12 cellular contexts compared by ENCODE assay signal in the genomic region with DNA sequence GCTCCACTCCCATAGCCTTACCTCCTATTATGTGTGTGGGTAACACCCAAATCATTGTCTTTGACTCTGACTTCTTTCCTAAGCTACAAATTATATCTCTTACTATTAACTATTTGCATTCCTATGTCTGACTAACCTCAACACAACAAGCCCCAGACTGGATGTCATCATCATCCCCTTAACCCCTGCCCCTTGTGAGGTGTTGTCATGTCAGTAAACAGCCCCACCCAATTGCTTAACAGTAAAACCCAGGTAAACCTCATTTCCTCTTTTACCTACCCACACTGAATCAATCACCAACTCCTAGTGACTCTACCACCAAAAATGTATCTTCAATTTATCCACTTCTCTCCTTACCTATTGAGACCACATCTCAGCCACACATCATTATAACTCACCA. TPM values are rescaled to one million over a fixed set of nuclear protein-coding genes. Genes with fewer than 3 reads are reported as not detected.
A peak's percentile ranks its signal among the peaks of the same experiment; 100 is the strongest.
DNase-seq lines count a peak whose midpoint lies in the region; ATAC-seq and TF ChIP-seq lines count a peak whose summit lies in the region.
"Had no signal": no experiment of that assay in that cellular context is flagged by ENCODE, and none has a peak within 500 bp of the region (broad histone marks: within the 10 kb centered on the region; RNA-seq: fewer than 3 reads in every experiment).

No MANE protein-coding gene starts in this region.

- H4K20me1 ChIP-seq in PC-3 (ENCODE audit: low read length), result 0 out of 2 replicates have a peak, but pooled peaks cover 5% of the 10 kb centered on the region

- H3K36me3 Mint-ChIP-seq in activated CD4-positive, alpha-beta memory T cell treated with anti-CD3 and anti-CD28 coated beads, Interleukin-2, amount 10 ng/mL, durations not matched to agents 7 days and 5 days (ENCODE audit: low read depth), result peaks cover 21% of the 10 kb centered on the region
- peaks cover 11% of the 10 kb centered on the region for H3K36me3 Mint-ChIP-seq in activated CD4-positive, alpha-beta memory T cell treated with anti-CD3 and anti-CD28 coated beads for 36 hours
- H3K36me3 Mint-ChIP-seq in osteocyte (ENCODE audit: unreplicated experiment), result peaks cover 13% of the 10 kb centered on the region

- peak; percentile 44 for ATAC-seq in PC-3

- peak overlapping the region; percentile 96 for H3K4me3 ChIP-seq in PC-3 (ENCODE audit: low read length)
- H3K4me3 ChIP-seq in epithelial cell of proximal tubule (ENCODE audit: low read depth, low read length), result no peak overlapping the region
- no peak overlapping the region for H3K4me3 ChIP-seq in right atrium auricular region
- no peak overlapping the region for H3K4me3 ChIP-seq in colonic mucosa
- H3K4me3 ChIP-seq: prostate gland had no signal

- BruUV-seq in PC-3 (replicated peaks; lab: Mats Ljungman, UMichigan), result no TSS peak

- H3K4me1 ChIP-seq in PC-3 (ENCODE audit: insufficient read depth, low read length) (peaks cover 39% of the 10 kb centered on the region), right atrium auricular region (peaks cover 0 to 38% of the 10 kb centered on the region in 2 donors), colonic mucosa (peaks cover 23% of the 10 kb centered on the region)

- H3K27ac Mint-ChIP-seq in activated CD4-positive, alpha-beta memory T cell treated with anti-CD3 and anti-CD28 coated beads, Interleukin-2, amount 10 ng/mL, durations not matched to agents 7 days and 5 days, result peak overlapping the region; percentile 72
- H3K27ac Mint-ChIP-seq in activated CD4-positive, alpha-beta memory T cell treated with anti-CD3 and anti-CD28 coated beads for 36 hours, result no peak overlapping the region
- H3K27ac Mint-ChIP-seq in osteocyte (ENCODE audit: unreplicated experiment), result no peak overlapping the region

- H2AFZ ChIP-seq in PC-3 (ENCODE audit: low read length), result no peak overlapping the region

- no peaks in the 10 kb centered on the region for H3K27me3 ChIP-seq in PC-3 (ENCODE audit: low read length)
- no peaks in the 10 kb centered on the region for H3K27me3 ChIP-seq in right atrium auricular region
- H3K27me3 ChIP-seq in colonic mucosa, result no peaks in the 10 kb centered on the region

- no peaks in the 10 kb centered on the region for H3K9me3 Mint-ChIP-seq in activated CD4-positive, alpha-beta memory T cell treated with anti-CD3 and anti-CD28 coated beads, Interleukin-2, amount 10 ng/mL, durations not matched to agents 7 days and 5 days
- no peaks in the 10 kb centered on the region for H3K9me3 Mint-ChIP-seq in activated CD4-positive, alpha-beta memory T cell treated with anti-CD3 and anti-CD28 coated beads for 36 hours
- H3K9me3 Mint-ChIP-seq in osteocyte (ENCODE audit: unreplicated experiment), result no peaks in the 10 kb centered on the region

- H3K9ac ChIP-seq in PC-3 (ENCODE audit: low read length) (no peak overlapping the region; the same call in 1 of the 2 replicates), colonic mucosa (ENCODE audit: low read depth in 2 of 2, low read length in 2 of 2) (no peak overlapping the region)

- peak overlapping the region; percentile 35 for H3K4me3 Mint-ChIP-seq in activated CD4-positive, alpha-beta memory T cell treated with anti-CD3 and anti-CD28 coated beads, Interleukin-2, amount 10 ng/mL, durations not matched to agents 7 days and 5 days
- H3K4me3 Mint-ChIP-seq in activated CD4-positive, alpha-beta memory T cell treated with anti-CD3 and anti-CD28 coated beads for 36 hours, result no peak overlapping the region
- H3K4me3 Mint-ChIP-seq in osteocyte (ENCODE audit: unreplicated experiment), result peak overlapping the region; percentile 30

- H3K27ac ChIP-seq in PC-3 (ENCODE audit: low read length) (peak overlapping the region; percentile 90), right atrium auricular region (no peak overlapping the region), colonic mucosa (no peak overlapping the region)
- H3K27ac ChIP-seq: prostate gland had no signal

- H3K27me3 Mint-ChIP-seq in activated CD4-positive, alpha-beta memory T cell treated with anti-CD3 and anti-CD28 coated beads, Interleukin-2, amount 10 ng/mL, durations not matched to agents 7 days and 5 days, result no peaks in the 10 kb centered on the region
- H3K27me3 Mint-ChIP-seq in activated CD4-positive, alpha-beta memory T cell treated with anti-CD3 and anti-CD28 coated beads for 36 hours, result no peaks in the 10 kb centered on the region
- H3K27me3 Mint-ChIP-seq in osteocyte (ENCODE audit: unreplicated experiment), result no peaks in the 10 kb centered on the region

- H3F3A ChIP-seq in PC-3 (ENCODE audit: low read length, unreplicated experiment), result peaks cover 3% of the 10 kb centered on the region

- H3K36me3 ChIP-seq in PC-3 (ENCODE audit: low read depth, low read length) (0 out of 2 replicates have a peak, but pooled peaks cover 3% of the 10 kb centered on the region), right atrium auricular region (no peaks in the 10 kb centered on the region), colonic mucosa (no peaks in the 10 kb centered on the region)
- H3K36me3 ChIP-seq: prostate gland had no signal

- peaks cover 86% of the 10 kb centered on the region for H3K79me2 ChIP-seq in PC-3 (ENCODE audit: low read length)

- no peaks in the 10 kb centered on the region for H3K9me3 ChIP-seq in PC-3 (ENCODE audit: low read length)
- no peaks in the 10 kb centered on the region for H3K9me3 ChIP-seq in right atrium auricular region
- no peaks in the 10 kb centered on the region for H3K9me3 ChIP-seq in colonic mucosa
- H3K9me3 ChIP-seq: prostate gland had no signal

- intact Hi-C loops in activated CD4-positive, alpha-beta memory T cell treated with anti-CD3 and anti-CD28 coated beads for 36 hours (cut with micrococcal nuclease), result loop anchor here (5.0 kb wide), 2 partner anchors 129 to 271 kb away; no protein-coding TSS in a partner anchor
- intact Hi-C loops in PC-3 (cut with micrococcal nuclease) (no loop called here), colonic mucosa (cut with DNase I) (no loop called here)

- no peaks in the 10 kb centered on the region for H3K9me2 ChIP-seq in PC-3 (replicated peaks; ENCODE audit: low read length)

- POLR2A ChIA-PET in activated CD4-positive, alpha-beta memory T cell treated with anti-CD3 and anti-CD28 coated beads, Interleukin-2, amount 10 ng/mL, durations not matched to agents 7 days and 5 days (lab: Charles Lee), result no interaction called here
- POLR2A ChIA-PET in activated CD4-positive, alpha-beta memory T cell treated with anti-CD3 and anti-CD28 coated beads for 36 hours (lab: Charles Lee), result no interaction called here
- POLR2A ChIA-PET in PC-3 (lab: Charles Lee; ENCODE audit: unreplicated experiment), result interaction anchor here (0.9 kb wide), 1 partner anchor 797 kb away, joined by 3 read pairs; a partner anchor contains a TSS

- H3K4me1 Mint-ChIP-seq in activated CD4-positive, alpha-beta memory T cell treated with anti-CD3 and anti-CD28 coated beads, Interleukin-2, amount 10 ng/mL, durations not matched to agents 7 days and 5 days, result peaks cover 41% of the 10 kb centered on the region
- H3K4me1 Mint-ChIP-seq in activated CD4-positive, alpha-beta memory T cell treated with anti-CD3 and anti-CD28 coated beads for 36 hours (ENCODE audit: low read depth), result peaks cover 38% of the 10 kb centered on the region
- H3K4me1 Mint-ChIP-seq in osteocyte (ENCODE audit: unreplicated experiment), result peaks cover 34% of the 10 kb centered on the region

- CTCF ChIA-PET in activated CD4-positive, alpha-beta memory T cell treated with anti-CD3 and anti-CD28 coated beads, Interleukin-2, amount 10 ng/mL, durations not matched to agents 7 days and 5 days (lab: Charles Lee), result interaction anchor here (0.7 to 1.5 kb wide), 2 partner anchors 19 to 717 kb away, joined by 3 read pairs; no protein-coding TSS in a partner anchor
- CTCF ChIA-PET in activated CD4-positive, alpha-beta memory T cell treated with anti-CD3 and anti-CD28 coated beads for 36 hours (lab: Charles Lee), result interaction anchor here (0.6 to 6.7 kb wide), 4 partner anchors 7 to 130 kb away, joined by 3 to 40 read pairs (median 3); no protein-coding TSS in a partner anchor
- CTCF ChIA-PET in PC-3 (lab: Charles Lee), result no interaction called here

- peak; percentile 28 for DNase-seq in activated CD4-positive, alpha-beta memory T cell treated with anti-CD3 and anti-CD28 coated beads, Interleukin-2, amount 10 ng/mL, durations not matched to agents 7 days and 5 days
- no peak for DNase-seq in activated CD4-positive, alpha-beta memory T cell treated with anti-CD3 and anti-CD28 coated beads for 36 hours
- peak; percentile 85 for DNase-seq in PC-3
- DNase-seq in epithelial cell of proximal tubule (ENCODE audit: low read depth), result peak; percentile 31
- no peak for DNase-seq in osteocyte (ENCODE audit: extremely low spot score, unreplicated experiment)
- no peak for DNase-seq in right atrium auricular region (ENCODE audit: low spot score)
- no peak for DNase-seq in colonic mucosa
- no peak for DNase-seq in activated effector memory CD4-positive, alpha-beta T cell treated with Interleukin-2 at 50 U/mL for 16 hours
- DNase-seq: ACHN, NCI-H1436, substantia nigra had no signal

- peak overlapping the region; percentile 94 for H3K4me2 ChIP-seq in PC-3 (ENCODE audit: low read length)

- TF ChIP-seq CTCF in PC-3 (conservative IDR thresholded peaks at IDR 0.05; ENCODE audit: low read depth, low read length) (no peak), epithelial cell of proximal tubule (conservative IDR thresholded peaks at IDR 0.05; ENCODE audit: low read depth, low read length) (no peak), osteocyte (IDR thresholded peaks at IDR 0.05) (no peak), right atrium auricular region (IDR thresholded peaks at IDR 0.05) (no peak), colonic mucosa (IDR thresholded peaks at IDR 0.05) (no peak)

RNA-seq across cellular contexts. Expression of a gene that starts 2.4 kb away (rescaled TPM):
- 10 to 100 TPM; 28.1 to 30.0 TPM for total RNA-seq in activated CD4-positive, alpha-beta memory T cell treated with anti-CD3 and anti-CD28 coated beads, Interleukin-2, amount 10 ng/mL, durations not matched to agents 7 days and 5 days
- 10 to 100 TPM; 20.2 to 24.3 TPM for total RNA-seq in activated CD4-positive, alpha-beta memory T cell treated with anti-CD3 and anti-CD28 coated beads for 36 hours
- total RNA-seq in PC-3 (2014; rRNA removed) (3.0 and 6.4 TPM in 2 replicates), epithelial cell of proximal tubule (5.9 and 6.2 TPM in 2 replicates), osteocyte (17.9 and 20.2 TPM in 2 replicates), right atrium auricular region (1 to 10 TPM; 4.4 to 4.6 TPM), colonic mucosa (10 to 100 TPM; 12.2 to 21.4 TPM)

RNA-seq across cellular contexts. Expression of a gene that starts 2.6 kb away (rescaled TPM):
- total RNA-seq in activated CD4-positive, alpha-beta memory T cell treated with anti-CD3 and anti-CD28 coated beads, Interleukin-2, amount 10 ng/mL, durations not matched to agents 7 days and 5 days, result 10 to 100 TPM; 20.5 to 23.5 TPM
- 10 to 100 TPM; 31.4 to 33.7 TPM for total RNA-seq in activated CD4-positive, alpha-beta memory T cell treated with anti-CD3 and anti-CD28 coated beads for 36 hours
- total RNA-seq in PC-3 (2014; rRNA removed), result 12.6 and 14.7 TPM in 2 replicates
- 13.5 and 17.6 TPM in 2 replicates for total RNA-seq in epithelial cell of proximal tubule
- 20.6 and 24.7 TPM in 2 replicates for total RNA-seq in osteocyte
- 10 to 100 TPM in 1 of 2 donors, 1 to 10 TPM in 1; 9.1 to 12.1 TPM for total RNA-seq in right atrium auricular region
- total RNA-seq in colonic mucosa, result 10 to 100 TPM; 18.3 to 22.6 TPM

Comparison
In these comparisons a context has a peak if more than half of its experiments do, and no peak if none do; other contexts are left out.
1. DNase-seq: peak in activated CD4-positive, alpha-beta memory T cell treated with anti-CD3 and anti-CD28 coated beads, Interleukin-2, amount 10 ng/mL, durations not matched to agents 7 days and 5 days (single experiment), PC-3 (single experiment) and epithelial cell of proximal tubule (single experiment); none in activated CD4-positive, alpha-beta memory T cell treated with anti-CD3 and anti-CD28 coated beads for 36 hours (single experiment), osteocyte (single experiment), right atrium auricular region (single experiment), colonic mucosa (single experiment) and activated effector memory CD4-positive, alpha-beta T cell treated with Interleukin-2 at 50 U/mL for 16 hours (single experiment).